Comparison of ENCODE assay signal across 2 cellular contexts in the genomic region with DNA sequence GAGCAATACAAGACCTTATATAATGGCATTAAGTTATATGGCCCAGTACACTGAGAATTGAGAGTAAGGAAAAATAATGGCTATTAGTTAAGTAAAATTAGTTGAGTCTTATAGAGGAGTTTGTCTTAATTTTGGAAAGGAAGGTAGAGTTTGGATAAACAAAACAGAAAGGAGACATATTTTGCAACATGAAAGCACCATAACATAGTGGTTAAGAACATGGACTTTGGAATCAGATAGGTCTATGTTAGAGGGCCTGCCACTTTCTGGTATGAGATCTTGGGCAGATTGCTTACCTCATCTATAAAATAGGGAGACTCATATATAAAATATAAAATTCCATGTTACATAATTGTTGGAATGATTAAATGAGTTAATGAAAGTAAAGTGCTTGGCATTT.
TF ChIP-seq lines count a peak whose summit lies in the region.

No MANE protein-coding gene starts in this region.

TF ChIP-seq in IMR-90, 13 proteins besides CTCF, POLR2A, EP300 and RAD21 (continued from another document):
- TF ChIP-seq FOS (IDR thresholded peaks at IDR 0.05; ENCODE audit: low read depth, low read length), result no peak
- no peak for TF ChIP-seq RCOR1 (IDR thresholded peaks at IDR 0.05; ENCODE audit: insufficient replicate concordance, low read length)
- no peak for TF ChIP-seq SMC3 (IDR thresholded peaks at IDR 0.05; ENCODE audit: low read depth, low read length)
- no peak for TF ChIP-seq NFE2L2 (IDR thresholded peaks at IDR 0.05; ENCODE audit: low read depth, low read length)
- TF ChIP-seq MAFK (IDR thresholded peaks at IDR 0.05; ENCODE audit: low read depth, low read length), result no peak
- TF ChIP-seq, protein P1, sequence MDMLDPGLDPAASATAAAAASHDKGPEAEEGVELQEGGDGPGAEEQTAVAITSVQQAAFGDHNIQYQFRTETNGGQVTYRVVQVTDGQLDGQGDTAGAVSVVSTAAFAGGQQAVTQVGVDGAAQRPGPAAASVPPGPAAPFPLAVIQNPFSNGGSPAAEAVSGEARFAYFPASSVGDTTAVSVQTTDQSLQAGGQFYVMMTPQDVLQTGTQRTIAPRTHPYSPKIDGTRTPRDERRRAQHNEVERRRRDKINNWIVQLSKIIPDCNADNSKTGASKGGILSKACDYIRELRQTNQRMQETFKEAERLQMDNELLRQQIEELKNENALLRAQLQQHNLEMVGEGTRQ (IDR thresholded peaks at IDR 0.05; ENCODE audit: low read depth, low read length), result no peak
- no peak for TF ChIP-seq BHLHE40 (IDR thresholded peaks at IDR 0.05; ENCODE audit: low read depth, low read length)
- TF ChIP-seq CHD1 (IDR thresholded peaks at IDR 0.05; ENCODE audit: low read depth, low read length), result no peak
- TF ChIP-seq MXI1 (IDR thresholded peaks at IDR 0.05; ENCODE audit: borderline replicate concordance, low read depth, low read length), result no peak
- no peak for TF ChIP-seq RFX5 (IDR thresholded peaks at IDR 0.05; ENCODE audit: low read depth, low read length)
- TF ChIP-seq MAZ (IDR thresholded peaks at IDR 0.05; ENCODE audit: borderline replicate concordance, low read depth, low read length), result no peak
- TF ChIP-seq, protein P2, sequence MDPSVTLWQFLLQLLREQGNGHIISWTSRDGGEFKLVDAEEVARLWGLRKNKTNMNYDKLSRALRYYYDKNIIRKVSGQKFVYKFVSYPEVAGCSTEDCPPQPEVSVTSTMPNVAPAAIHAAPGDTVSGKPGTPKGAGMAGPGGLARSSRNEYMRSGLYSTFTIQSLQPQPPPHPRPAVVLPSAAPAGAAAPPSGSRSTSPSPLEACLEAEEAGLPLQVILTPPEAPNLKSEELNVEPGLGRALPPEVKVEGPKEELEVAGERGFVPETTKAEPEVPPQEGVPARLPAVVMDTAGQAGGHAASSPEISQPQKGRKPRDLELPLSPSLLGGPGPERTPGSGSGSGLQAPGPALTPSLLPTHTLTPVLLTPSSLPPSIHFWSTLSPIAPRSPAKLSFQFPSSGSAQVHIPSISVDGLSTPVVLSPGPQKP (IDR thresholded peaks at IDR 0.05; ENCODE audit: borderline replicate concordance, low read depth, low read length), result no peak

TF ChIP-seq in HepG2, 621 proteins besides CTCF, POLR2A, EP300 and RAD21:
- TF ChIP-seq, protein P3, sequence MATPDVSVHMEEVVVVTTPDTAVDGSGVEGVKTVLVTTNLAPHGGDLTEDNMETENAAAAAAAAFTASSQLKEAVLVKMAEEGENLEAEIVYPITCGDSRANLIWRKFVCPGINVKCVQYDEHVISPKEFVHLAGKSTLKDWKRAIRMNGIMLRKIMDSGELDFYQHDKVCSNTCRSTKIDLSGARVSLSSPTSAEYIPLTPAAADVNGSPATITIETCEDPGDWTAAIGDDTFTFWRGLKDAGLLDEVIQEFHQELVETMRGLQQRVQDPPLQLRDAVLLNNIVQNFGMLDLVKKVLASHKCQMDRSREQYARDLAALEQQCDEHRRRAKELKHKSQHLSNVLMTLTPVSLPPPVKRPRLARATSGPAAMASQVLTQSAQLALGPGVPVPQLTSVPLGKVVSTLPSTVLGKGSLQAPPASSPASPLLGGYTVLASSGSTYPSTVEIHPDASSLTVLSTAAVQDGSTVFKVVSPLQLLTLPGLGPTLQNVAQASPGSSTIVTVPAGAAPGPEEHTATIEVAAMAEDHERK (CRISPR knock-in tag; IDR thresholded peaks at IDR 0.05; ENCODE audit: low read depth), result 0 out of 2 replicates have a peak, but pooled peaks have one; percentile 1
- TF ChIP-seq, protein P4, sequence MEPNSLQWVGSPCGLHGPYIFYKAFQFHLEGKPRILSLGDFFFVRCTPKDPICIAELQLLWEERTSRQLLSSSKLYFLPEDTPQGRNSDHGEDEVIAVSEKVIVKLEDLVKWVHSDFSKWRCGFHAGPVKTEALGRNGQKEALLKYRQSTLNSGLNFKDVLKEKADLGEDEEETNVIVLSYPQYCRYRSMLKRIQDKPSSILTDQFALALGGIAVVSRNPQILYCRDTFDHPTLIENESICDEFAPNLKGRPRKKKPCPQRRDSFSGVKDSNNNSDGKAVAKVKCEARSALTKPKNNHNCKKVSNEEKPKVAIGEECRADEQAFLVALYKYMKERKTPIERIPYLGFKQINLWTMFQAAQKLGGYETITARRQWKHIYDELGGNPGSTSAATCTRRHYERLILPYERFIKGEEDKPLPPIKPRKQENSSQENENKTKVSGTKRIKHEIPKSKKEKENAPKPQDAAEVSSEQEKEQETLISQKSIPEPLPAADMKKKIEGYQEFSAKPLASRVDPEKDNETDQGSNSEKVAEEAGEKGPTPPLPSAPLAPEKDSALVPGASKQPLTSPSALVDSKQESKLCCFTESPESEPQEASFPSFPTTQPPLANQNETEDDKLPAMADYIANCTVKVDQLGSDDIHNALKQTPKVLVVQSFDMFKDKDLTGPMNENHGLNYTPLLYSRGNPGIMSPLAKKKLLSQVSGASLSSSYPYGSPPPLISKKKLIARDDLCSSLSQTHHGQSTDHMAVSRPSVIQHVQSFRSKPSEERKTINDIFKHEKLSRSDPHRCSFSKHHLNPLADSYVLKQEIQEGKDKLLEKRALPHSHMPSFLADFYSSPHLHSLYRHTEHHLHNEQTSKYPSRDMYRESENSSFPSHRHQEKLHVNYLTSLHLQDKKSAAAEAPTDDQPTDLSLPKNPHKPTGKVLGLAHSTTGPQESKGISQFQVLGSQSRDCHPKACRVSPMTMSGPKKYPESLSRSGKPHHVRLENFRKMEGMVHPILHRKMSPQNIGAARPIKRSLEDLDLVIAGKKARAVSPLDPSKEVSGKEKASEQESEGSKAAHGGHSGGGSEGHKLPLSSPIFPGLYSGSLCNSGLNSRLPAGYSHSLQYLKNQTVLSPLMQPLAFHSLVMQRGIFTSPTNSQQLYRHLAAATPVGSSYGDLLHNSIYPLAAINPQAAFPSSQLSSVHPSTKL (CRISPR knock-in tag; IDR thresholded peaks at IDR 0.05), result peak; percentile 43; the same call in 1 of the 2 replicates
- TF ChIP-seq, protein P5, sequence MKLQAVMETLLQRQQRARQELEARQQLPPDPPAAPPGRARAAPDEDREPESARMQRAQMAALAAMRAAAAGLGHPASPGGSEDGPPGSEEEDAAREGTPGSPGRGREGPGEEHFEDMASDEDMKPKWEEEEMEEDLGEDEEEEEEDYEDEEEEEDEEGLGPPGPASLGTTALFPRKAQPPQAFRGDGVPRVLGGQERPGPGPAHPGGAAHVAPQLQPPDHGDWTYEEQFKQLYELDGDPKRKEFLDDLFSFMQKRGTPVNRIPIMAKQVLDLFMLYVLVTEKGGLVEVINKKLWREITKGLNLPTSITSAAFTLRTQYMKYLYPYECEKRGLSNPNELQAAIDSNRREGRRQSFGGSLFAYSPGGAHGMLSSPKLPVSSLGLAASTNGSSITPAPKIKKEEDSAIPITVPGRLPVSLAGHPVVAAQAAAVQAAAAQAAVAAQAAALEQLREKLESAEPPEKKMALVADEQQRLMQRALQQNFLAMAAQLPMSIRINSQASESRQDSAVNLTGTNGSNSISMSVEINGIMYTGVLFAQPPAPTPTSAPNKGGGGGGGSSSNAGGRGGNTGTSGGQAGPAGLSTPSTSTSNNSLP (IDR thresholded peaks at IDR 0.05; ENCODE audit: low read depth, low read length), result 0 out of 2 replicates have a peak, but pooled peaks have one; percentile 23
- TF ChIP-seq SMAD9 (CRISPR knock-in tag; IDR thresholded peaks at IDR 0.05) (no peak), HNF4A (CRISPR knock-in tag; IDR thresholded peaks at IDR 0.05) (peak; percentile 44), ZNF644 (CRISPR knock-in tag; IDR thresholded peaks at IDR 0.05; ENCODE audit: low read depth) (peak; percentile 47; the same call in 1 of the 2 replicates)
- TF ChIP-seq, protein P6, sequence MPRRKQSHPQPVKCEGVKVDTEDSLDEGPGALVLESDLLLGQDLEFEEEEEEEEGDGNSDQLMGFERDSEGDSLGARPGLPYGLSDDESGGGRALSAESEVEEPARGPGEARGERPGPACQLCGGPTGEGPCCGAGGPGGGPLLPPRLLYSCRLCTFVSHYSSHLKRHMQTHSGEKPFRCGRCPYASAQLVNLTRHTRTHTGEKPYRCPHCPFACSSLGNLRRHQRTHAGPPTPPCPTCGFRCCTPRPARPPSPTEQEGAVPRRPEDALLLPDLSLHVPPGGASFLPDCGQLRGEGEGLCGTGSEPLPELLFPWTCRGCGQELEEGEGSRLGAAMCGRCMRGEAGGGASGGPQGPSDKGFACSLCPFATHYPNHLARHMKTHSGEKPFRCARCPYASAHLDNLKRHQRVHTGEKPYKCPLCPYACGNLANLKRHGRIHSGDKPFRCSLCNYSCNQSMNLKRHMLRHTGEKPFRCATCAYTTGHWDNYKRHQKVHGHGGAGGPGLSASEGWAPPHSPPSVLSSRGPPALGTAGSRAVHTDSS (CRISPR knock-in tag; conservative IDR thresholded peaks at IDR 0.05), result no peak
